In the genomic region with DNA sequence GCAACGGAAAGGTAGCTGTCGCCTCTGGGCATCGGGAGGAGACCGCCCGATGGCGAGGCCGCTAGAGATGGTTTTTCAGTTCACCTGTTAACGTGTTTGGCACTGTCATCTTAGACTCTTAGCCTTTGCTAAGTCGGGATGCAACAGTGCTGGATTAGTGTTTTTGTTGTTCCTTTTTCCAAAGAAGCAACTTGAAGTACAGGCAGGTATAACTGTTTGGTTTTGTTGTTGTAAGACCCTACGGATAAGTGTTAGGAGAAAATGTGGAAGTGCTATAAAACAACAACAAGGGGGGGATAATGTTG, we compare ENCODE assay signal across 1 cellular context.
TF ChIP-seq lines count a peak whose summit lies in the region.

No MANE protein-coding gene starts in this region.

TF ChIP-seq in H1, 55 proteins besides CTCF, POLR2A, EP300 and RAD21 (continued from another document):
- no peak for TF ChIP-seq TAF1 (IDR thresholded peaks at IDR 0.05; ENCODE audit: low read depth, low read length)
- no peak for TF ChIP-seq KDM5A (IDR thresholded peaks at IDR 0.05; ENCODE audit: low read length)
